In the genomic region with DNA sequence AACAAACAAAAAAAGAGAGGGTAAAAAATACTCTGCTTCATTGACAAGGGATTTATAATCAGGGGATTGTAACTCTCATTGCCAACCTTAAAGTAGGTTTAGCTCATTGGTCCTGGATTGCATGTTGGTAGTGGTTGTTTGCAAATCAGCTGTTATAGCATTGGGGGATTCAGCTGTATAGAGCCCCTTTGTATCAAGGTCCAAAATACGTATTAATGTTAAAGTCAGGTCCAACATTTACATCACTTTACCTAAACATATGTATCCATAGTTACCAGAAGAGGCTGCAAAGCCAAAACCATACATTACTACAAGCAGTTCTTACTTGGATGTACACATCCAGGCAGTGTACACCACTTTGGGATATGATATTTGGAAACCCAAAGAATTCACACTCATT, we compare ENCODE assay signal across 39 cellular contexts.
"Had no signal": no experiment of that assay in that cellular context is flagged by ENCODE, and none has a peak within 500 bp of the region (broad histone marks: within the 10 kb centered on the region; RNA-seq: fewer than 3 reads in every experiment).

No MANE protein-coding gene starts in this region.

- H3K4me3 ChIP-seq: adrenal gland, ascending aorta, body of pancreas, breast epithelium, cardiac muscle cell had no signal

- H3K9me3 ChIP-seq: adrenal gland, ascending aorta, body of pancreas, breast epithelium had no signal

- H3K27me3 Mint-ChIP-seq: activated naive CD4-positive, alpha-beta T cell treated with anti-CD3 and anti-CD28 coated beads, Interleukin-2, amount 10 ng/mL, durations not matched to agents 7 days and 5 days; activated naive CD4-positive, alpha-beta T cell treated with anti-CD3 and anti-CD28 coated beads, Interleukin-2, amount 50 U/mL, for 24 hours; activated naive CD8-positive, alpha-beta T cell; activated naive CD8-positive, alpha-beta T cell treated with anti-CD3 and anti-CD28 coated beads for 36 hours; activated naive CD8-positive, alpha-beta T cell treated with anti-CD3 and anti-CD28 coated beads, Interleukin-2, amount 10 ng/mL, durations not matched to agents 7 days and 5 days; activated naive CD8-positive, alpha-beta T cell treated with anti-CD3 and anti-CD28 coated beads, Interleukin-2, amount 50 U/mL, for 24 hours; activated T-cell treated with anti-CD3 and anti-CD28 coated beads, Interleukin-2, amount 50 U/mL, for 24 hours; activated T-helper 17 cell treated with anti-CD3 and anti-CD28 coated beads, Interleukin-2, amount 50 U/mL, for 72 hours; central memory CD8-positive, alpha-beta T cell had no signal

- H3K36me3 Mint-ChIP-seq: activated naive CD4-positive, alpha-beta T cell treated with anti-CD3 and anti-CD28 coated beads, Interleukin-2, amount 10 ng/mL, durations not matched to agents 7 days and 5 days; activated naive CD4-positive, alpha-beta T cell treated with anti-CD3 and anti-CD28 coated beads, Interleukin-2, amount 50 U/mL, for 72 hours; activated naive CD8-positive, alpha-beta T cell; activated naive CD8-positive, alpha-beta T cell treated with anti-CD3 and anti-CD28 coated beads for 36 hours; activated naive CD8-positive, alpha-beta T cell treated with anti-CD3 and anti-CD28 coated beads, Interleukin-2, amount 10 ng/mL, durations not matched to agents 7 days and 5 days; brain had no signal

- H3K27ac ChIP-seq: adrenal gland, ascending aorta, body of pancreas, brain microvascular endothelial cell, breast epithelium, cardiac muscle cell had no signal

- H3K36me3 ChIP-seq: adrenal gland, ascending aorta, brain microvascular endothelial cell, breast epithelium, cardiac muscle cell had no signal

- H3K4me1 ChIP-seq: adrenal gland, ascending aorta, body of pancreas, breast epithelium had no signal

- FAIRE-seq: astrocyte, bronchial epithelial cell had no signal

- DNase-seq: activated effector memory CD4-positive, alpha-beta T cell treated with anti-CD3 and anti-CD28 coated beads, Interleukin-2, amount 50 U/mL, for 16 hours; activated effector memory CD4-positive, alpha-beta T cell treated with Interleukin-2 at 50 U/mL for 16 hours; activated gamma-delta T cell; activated gamma-delta T cell treated with Interleukin-2 at 50 U/mL for 16 hours; activated naive CD4-positive, alpha-beta T cell; activated naive CD4-positive, alpha-beta T cell treated with anti-CD3 and anti-CD28 coated beads for 36 hours; activated naive CD4-positive, alpha-beta T cell treated with anti-CD3 and anti-CD28 coated beads, Interleukin-2, amount 10 ng/mL, durations not matched to agents 7 days and 5 days; activated naive CD4-positive, alpha-beta T cell treated with anti-CD3 and anti-CD28 coated beads, Interleukin-2, amount 50 U/mL, for 16 hours; activated naive CD4-positive, alpha-beta T cell treated with Interleukin-2 at 50 U/mL for 16 hours; activated naive CD8-positive, alpha-beta T cell treated with anti-CD3 and anti-CD28 coated beads for 36 hours; activated naive CD8-positive, alpha-beta T cell treated with anti-CD3 and anti-CD28 coated beads, Interleukin-2, amount 10 ng/mL, durations not matched to agents 7 days and 5 days; activated naive CD8-positive, alpha-beta T cell treated with anti-CD3 and anti-CD28 coated beads, Interleukin-2, amount 50 U/mL, for 24 hours; activated T-cell treated with anti-CD3 and anti-CD28 coated beads, Interleukin-2, amount 50 U/mL, for 24 hours; activated T-cell treated with anti-CD3 and anti-CD28 coated beads, Interleukin-2, amount 50 U/mL, for 4 hours; activated T-cell treated with anti-CD3 and anti-CD28 coated beads, Interleukin-2, amount 50 U/mL, for 48 hours; activated T-cell treated with anti-CD3 and anti-CD28 coated beads, Interleukin-2, amount 50 U/mL, for 72 hours; adrenal gland; amniotic stem cell; amygdala; anterior cingulate cortex; aorta; body of pancreas; brain microvascular endothelial cell; caudate nucleus; central memory CD4-positive, alpha-beta T cell; cerebellar nuclear complex had no signal

- H3K27ac Mint-ChIP-seq: activated naive CD4-positive, alpha-beta T cell treated with anti-CD3 and anti-CD28 coated beads for 36 hours; activated naive CD4-positive, alpha-beta T cell treated with anti-CD3 and anti-CD28 coated beads, Interleukin-2, amount 10 ng/mL, durations not matched to agents 7 days and 5 days; activated naive CD4-positive, alpha-beta T cell treated with anti-CD3 and anti-CD28 coated beads, Interleukin-2, amount 50 U/mL, for 24 hours; activated naive CD4-positive, alpha-beta T cell treated with anti-CD3 and anti-CD28 coated beads, Interleukin-2, amount 50 U/mL, for 72 hours; activated naive CD8-positive, alpha-beta T cell; activated naive CD8-positive, alpha-beta T cell treated with anti-CD3 and anti-CD28 coated beads for 36 hours; activated naive CD8-positive, alpha-beta T cell treated with anti-CD3 and anti-CD28 coated beads, Interleukin-2, amount 10 ng/mL, durations not matched to agents 7 days and 5 days; activated naive CD8-positive, alpha-beta T cell treated with anti-CD3 and anti-CD28 coated beads, Interleukin-2, amount 50 U/mL, for 24 hours; activated T-cell treated with anti-CD3 and anti-CD28 coated beads, Interleukin-2, amount 50 U/mL, for 24 hours; activated T-cell treated with anti-CD3 and anti-CD28 coated beads, Interleukin-2, amount 50 U/mL, for 72 hours; activated T-helper 1 cell treated with anti-CD3 and anti-CD28 coated beads, Interleukin-12 subunit alpha, Interleukin-12 subunit beta, Interleukin-2, Interleukin-4 antibody, amounts not matched to agents 30 ng/mL and 10 ng/mL and 1 ng/mL, durations not matched to agents 14 hours and 24 hours and 36 hours; activated T-helper 17 cell treated with anti-CD3 and anti-CD28 coated beads, Interleukin-2, amount 50 U/mL, for 72 hours; activated T-helper 2 cell treated with anti-CD3 and anti-CD28 coated beads, Interferon-gamma antibody, Interleukin-2, Interleukin-4, amounts not matched to agents 10 μg/mL and 5 μg/mL and 100 μg/mL, durations not matched to agents 14 hours and 24 hours and 36 hours; brain had no signal

- H3K9me3 Mint-ChIP-seq: activated naive CD4-positive, alpha-beta T cell treated with anti-CD3 and anti-CD28 coated beads for 36 hours; activated naive CD4-positive, alpha-beta T cell treated with anti-CD3 and anti-CD28 coated beads, Interleukin-2, amount 10 ng/mL, durations not matched to agents 7 days and 5 days; activated naive CD4-positive, alpha-beta T cell treated with anti-CD3 and anti-CD28 coated beads, Interleukin-2, amount 50 U/mL, for 24 hours; activated naive CD4-positive, alpha-beta T cell treated with anti-CD3 and anti-CD28 coated beads, Interleukin-2, amount 50 U/mL, for 72 hours; activated naive CD8-positive, alpha-beta T cell treated with anti-CD3 and anti-CD28 coated beads for 36 hours; activated naive CD8-positive, alpha-beta T cell treated with anti-CD3 and anti-CD28 coated beads, Interleukin-2, amount 10 ng/mL, durations not matched to agents 7 days and 5 days; activated naive CD8-positive, alpha-beta T cell treated with anti-CD3 and anti-CD28 coated beads, Interleukin-2, amount 50 U/mL, for 24 hours; activated T-cell treated with anti-CD3 and anti-CD28 coated beads, Interleukin-2, amount 50 U/mL, for 24 hours; activated T-cell treated with anti-CD3 and anti-CD28 coated beads, Interleukin-2, amount 50 U/mL, for 4 hours; activated T-cell treated with anti-CD3 and anti-CD28 coated beads, Interleukin-2, amount 50 U/mL, for 72 hours; activated T-helper 1 cell treated with anti-CD3 and anti-CD28 coated beads, Interleukin-12 subunit alpha, Interleukin-12 subunit beta, Interleukin-2, Interleukin-4 antibody, amounts not matched to agents 30 ng/mL and 10 ng/mL and 1 ng/mL, durations not matched to agents 14 hours and 24 hours and 36 hours; activated T-helper 17 cell treated with anti-CD3 and anti-CD28 coated beads, Interleukin-2, amount 50 U/mL, for 72 hours; activated T-helper 2 cell treated with anti-CD3 and anti-CD28 coated beads, Interferon-gamma antibody, Interleukin-2, Interleukin-4, amounts not matched to agents 10 μg/mL and 5 μg/mL and 100 μg/mL, durations not matched to agents 14 hours and 24 hours and 36 hours; brain; central memory CD8-positive, alpha-beta T cell had no signal

- ATAC-seq: activated naive CD4-positive, alpha-beta T cell treated with anti-CD3 and anti-CD28 coated beads, Interleukin-2, amount 50 U/mL, for 72 hours; activated naive CD8-positive, alpha-beta T cell treated with anti-CD3 and anti-CD28 coated beads, Interleukin-2, amount 50 U/mL, for 24 hours; activated T-cell treated with anti-CD3 and anti-CD28 coated beads, Interleukin-2, amount 50 U/mL, for 4 hours; activated T-cell treated with anti-CD3 and anti-CD28 coated beads, Interleukin-2, amount 50 U/mL, for 72 hours; activated T-helper 17 cell treated with anti-CD3 and anti-CD28 coated beads, Interleukin-2, amount 50 U/mL, for 72 hours; body of pancreas had no signal

- H3K4me1 Mint-ChIP-seq: activated naive CD4-positive, alpha-beta T cell treated with anti-CD3 and anti-CD28 coated beads, Interleukin-2, amount 10 ng/mL, durations not matched to agents 7 days and 5 days; activated naive CD4-positive, alpha-beta T cell treated with anti-CD3 and anti-CD28 coated beads, Interleukin-2, amount 50 U/mL, for 24 hours; activated naive CD8-positive, alpha-beta T cell treated with anti-CD3 and anti-CD28 coated beads for 36 hours; activated naive CD8-positive, alpha-beta T cell treated with anti-CD3 and anti-CD28 coated beads, Interleukin-2, amount 10 ng/mL, durations not matched to agents 7 days and 5 days; activated naive CD8-positive, alpha-beta T cell treated with anti-CD3 and anti-CD28 coated beads, Interleukin-2, amount 50 U/mL, for 24 hours; activated T-helper 17 cell treated with anti-CD3 and anti-CD28 coated beads, Interleukin-2, amount 50 U/mL, for 72 hours; brain; central memory CD8-positive, alpha-beta T cell had no signal

- H3K4me3 Mint-ChIP-seq: activated naive CD4-positive, alpha-beta T cell treated with anti-CD3 and anti-CD28 coated beads for 36 hours; activated naive CD4-positive, alpha-beta T cell treated with anti-CD3 and anti-CD28 coated beads, Interleukin-2, amount 10 ng/mL, durations not matched to agents 7 days and 5 days; activated naive CD4-positive, alpha-beta T cell treated with anti-CD3 and anti-CD28 coated beads, Interleukin-2, amount 50 U/mL, for 24 hours; activated naive CD8-positive, alpha-beta T cell; activated naive CD8-positive, alpha-beta T cell treated with anti-CD3 and anti-CD28 coated beads for 36 hours; activated naive CD8-positive, alpha-beta T cell treated with anti-CD3 and anti-CD28 coated beads, Interleukin-2, amount 10 ng/mL, durations not matched to agents 7 days and 5 days; activated naive CD8-positive, alpha-beta T cell treated with anti-CD3 and anti-CD28 coated beads, Interleukin-2, amount 50 U/mL, for 24 hours; activated T-cell treated with anti-CD3 and anti-CD28 coated beads, Interleukin-2, amount 50 U/mL, for 24 hours; activated T-cell treated with anti-CD3 and anti-CD28 coated beads, Interleukin-2, amount 50 U/mL, for 4 hours; activated T-cell treated with anti-CD3 and anti-CD28 coated beads, Interleukin-2, amount 50 U/mL, for 72 hours; activated T-helper 1 cell treated with anti-CD3 and anti-CD28 coated beads, Interleukin-12 subunit alpha, Interleukin-12 subunit beta, Interleukin-2, Interleukin-4 antibody, amounts not matched to agents 30 ng/mL and 10 ng/mL and 1 ng/mL, durations not matched to agents 14 hours and 24 hours and 36 hours; activated T-helper 17 cell treated with anti-CD3 and anti-CD28 coated beads, Interleukin-2, amount 50 U/mL, for 72 hours; brain; central memory CD8-positive, alpha-beta T cell had no signal

- H3K27me3 ChIP-seq: adrenal gland, ascending aorta, body of pancreas, brain microvascular endothelial cell, breast epithelium, cardiac muscle cell had no signal
